In the genomic region with DNA sequence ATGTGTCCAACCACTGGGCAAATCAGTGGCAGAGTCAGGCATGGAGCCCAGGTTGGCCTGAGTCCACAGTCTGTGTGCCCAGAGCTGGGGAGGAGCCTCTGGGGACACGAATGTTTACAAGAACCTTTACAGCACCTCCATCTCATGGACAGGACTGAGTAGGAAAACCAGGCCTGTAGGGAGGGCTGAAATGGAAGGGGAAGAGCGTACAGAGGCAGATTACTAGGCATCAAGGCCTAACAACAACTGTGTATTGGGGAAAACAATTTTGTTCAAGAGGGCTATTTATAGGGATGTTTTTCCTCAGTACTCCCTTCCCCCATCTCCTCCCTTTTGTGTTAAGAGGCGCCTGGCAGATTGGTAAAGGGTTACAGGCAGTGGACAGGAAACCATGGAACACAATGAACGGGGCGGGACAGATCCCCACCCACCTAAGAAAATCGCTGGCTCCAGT, we compare ENCODE assay signal across 11 cellular contexts. TPM values are rescaled to one million over a fixed set of nuclear protein-coding genes. Genes with fewer than 3 reads are reported as not detected.
DNase-seq lines count a peak whose midpoint lies in the region; ATAC-seq and TF ChIP-seq lines count a peak whose summit lies in the region.
"Had no signal": no experiment of that assay in that cellular context is flagged by ENCODE, and none has a peak within 500 bp of the region (broad histone marks: within the 10 kb centered on the region; RNA-seq: fewer than 3 reads in every experiment).

No MANE protein-coding gene starts in this region.

- H3K79me2 ChIP-seq in GM23338 (replicated peaks; ENCODE audit: insufficient read depth): no peaks in the 10 kb centered on the region

- H3K4me1 ChIP-seq in GM23338 (ENCODE audit: insufficient read depth) (peaks cover 10% of the 10 kb centered on the region), right atrium auricular region (peaks cover 0 to 21% of the 10 kb centered on the region in 2 donors), testis (no peaks in the 10 kb centered on the region)
- H3K4me1 ChIP-seq: Peyer's patch had no signal

- peaks cover 23% of the 10 kb centered on the region for H3K36me3 Mint-ChIP-seq in GM23338 (ENCODE audit: low read depth)
- peaks cover 12% of the 10 kb centered on the region for H3K36me3 Mint-ChIP-seq in activated CD4-positive, alpha-beta T cell treated with anti-CD3 and anti-CD28 coated beads for 36 hours (ENCODE audit: low read depth)

- DNase-seq in GM23338 (ENCODE audit: low spot score) (no peak), anterior cingulate cortex (lab: John Stamatoyannopoulos, UW) (peak in 33 of 58 donors; percentile 10 to 74 (median 39)), right atrium auricular region (ENCODE audit: low spot score) (no peak), sciatic nerve (ENCODE audit: low spot score) (no peak), testis (no peak), SIG-M5 (lab: John Stamatoyannopoulos, UW) (no peak), OCI-M2 (lab: John Stamatoyannopoulos, UW; ENCODE audit: unreplicated experiment) (no peak)
- DNase-seq in activated CD4-positive, alpha-beta T cell treated with anti-CD3 and anti-CD28 coated beads for 36 hours: no peak
- DNase-seq: activated CD4-positive, alpha-beta memory T cell treated with anti-CD3 and anti-CD28 coated beads for 36 hours; Peyer's patch had no signal

- no peaks in the 10 kb centered on the region for H3K9me2 ChIP-seq in GM23338 (ENCODE audit: insufficient read depth)

- 38 to 46% methylated on average over 6 of the region's 6 CpGs for WGBS in testis, 2 donors

- no peak for TF ChIP-seq CTCF in GM23338 (conservative IDR thresholded peaks at IDR 0.05; ENCODE audit: low read depth in 2 of 2)
- no peak for TF ChIP-seq CTCF in right atrium auricular region (IDR thresholded peaks at IDR 0.05)
- no peak for TF ChIP-seq CTCF in testis (IDR thresholded peaks at IDR 0.05)

- no peaks in the 10 kb centered on the region for H3F3A ChIP-seq in GM23338 (replicated peaks; ENCODE audit: low read depth)

- H3K27me3 ChIP-seq in GM23338 (ENCODE audit: insufficient read depth) (no peaks in the 10 kb centered on the region), right atrium auricular region (no peaks in the 10 kb centered on the region), testis (no peaks in the 10 kb centered on the region)
- H3K27me3 ChIP-seq: Peyer's patch had no signal

- peaks cover 4% of the 10 kb centered on the region for H3K27me3 Mint-ChIP-seq in GM23338 (ENCODE audit: insufficient read depth, low read depth, poor library complexity)
- no peaks in the 10 kb centered on the region for H3K27me3 Mint-ChIP-seq in activated CD4-positive, alpha-beta T cell treated with anti-CD3 and anti-CD28 coated beads for 36 hours
- H3K27me3 Mint-ChIP-seq: activated CD4-positive, alpha-beta memory T cell treated with anti-CD3 and anti-CD28 coated beads for 36 hours; central memory CD8-positive, alpha-beta T cell had no signal

- H3K4me1 Mint-ChIP-seq in GM23338: peaks cover 19% of the 10 kb centered on the region
- peaks cover 14% of the 10 kb centered on the region for H3K4me1 Mint-ChIP-seq in activated CD4-positive, alpha-beta T cell treated with anti-CD3 and anti-CD28 coated beads for 36 hours
- H3K4me1 Mint-ChIP-seq: central memory CD8-positive, alpha-beta T cell had no signal

- ATAC-seq in GM23338 (peak; percentile 59), sciatic nerve (peak; percentile 73)
- no peak for ATAC-seq in activated CD4-positive, alpha-beta T cell treated with anti-CD3 and anti-CD28 coated beads for 36 hours

- H3K27ac ChIP-seq in GM23338 (ENCODE audit: low read depth) (peak overlapping the region; percentile 32; the same call in 1 of the 2 replicates), right atrium auricular region (peak overlapping the region; percentile 77 to 79), testis (peak overlapping the region in 1 of 2 donors; percentile 14)

- TF ChIP-seq POLR2A in testis (IDR thresholded peaks at IDR 0.05): no peak

- H3K9me3 ChIP-seq in right atrium auricular region: no peaks in the 10 kb centered on the region
- no peaks in the 10 kb centered on the region for H3K9me3 ChIP-seq in testis

- H3K4me2 ChIP-seq in GM23338: peak overlapping the region; percentile 60

- peak overlapping the region; percentile 75 for H3K27ac Mint-ChIP-seq in GM23338
- no peak overlapping the region for H3K27ac Mint-ChIP-seq in activated CD4-positive, alpha-beta T cell treated with anti-CD3 and anti-CD28 coated beads for 36 hours
- H3K27ac Mint-ChIP-seq: activated CD4-positive, alpha-beta memory T cell treated with anti-CD3 and anti-CD28 coated beads for 36 hours had no signal

- intact Hi-C loops in sciatic nerve (cut with DNase I) (loop anchor here (10.0 kb wide), 1 partner anchor 186 kb away; a partner anchor contains a TSS), testis (cut with DNase I; ENCODE audit: low total_unique reads) (loop anchor here (5.0 kb wide), 1 partner anchor 73 kb away; no protein-coding TSS in a partner anchor)
- intact Hi-C loops in activated CD4-positive, alpha-beta T cell treated with anti-CD3 and anti-CD28 coated beads for 36 hours (cut with DNase I, micrococcal nuclease): loop anchor here (5.0 to 10.0 kb wide), 2 partner anchors 183 to 406 kb away; a partner anchor contains a TSS

- H3K9me3 Mint-ChIP-seq in GM23338: peaks cover 28% of the 10 kb centered on the region
- H3K9me3 Mint-ChIP-seq in activated CD4-positive, alpha-beta T cell treated with anti-CD3 and anti-CD28 coated beads for 36 hours (ENCODE audit: low read depth): peaks cover 18% of the 10 kb centered on the region

- H3K4me3 Mint-ChIP-seq in GM23338: no peak overlapping the region
- no peak overlapping the region for H3K4me3 Mint-ChIP-seq in activated CD4-positive, alpha-beta T cell treated with anti-CD3 and anti-CD28 coated beads for 36 hours
- H3K4me3 Mint-ChIP-seq: activated CD4-positive, alpha-beta memory T cell treated with anti-CD3 and anti-CD28 coated beads for 36 hours; central memory CD8-positive, alpha-beta T cell had no signal

- H2AFZ ChIP-seq in GM23338: peak overlapping the region; percentile 99

- H3K4me3 ChIP-seq in GM23338 (no peak overlapping the region), right atrium auricular region (no peak overlapping the region), testis (no peak overlapping the region)
- H3K4me3 ChIP-seq: Peyer's patch had no signal

- POLR2A ChIA-PET in activated CD4-positive, alpha-beta T cell treated with anti-CD3 and anti-CD28 coated beads for 36 hours (lab: Charles Lee): no interaction called here

- H3K36me3 ChIP-seq in GM23338 (ENCODE audit: insufficient read depth) (0 out of 2 replicates have a peak, but pooled peaks cover 3% of the 10 kb centered on the region), right atrium auricular region (no peaks in the 10 kb centered on the region), testis (ENCODE audit: low read depth, missing control alignments) (no peaks in the 10 kb centered on the region)
- H3K36me3 ChIP-seq: Peyer's patch had no signal

- CTCF ChIA-PET in activated CD4-positive, alpha-beta T cell treated with anti-CD3 and anti-CD28 coated beads for 36 hours (lab: Charles Lee): interaction anchor here (1.2 kb wide), 2 partner anchors 11 to 397 kb away, joined by 3 read pairs; no protein-coding TSS in a partner anchor

- H4K20me1 ChIP-seq in GM23338 (replicated peaks; ENCODE audit: insufficient read depth): no peaks in the 10 kb centered on the region

TF ChIP-seq in GM23338, 12 proteins besides CTCF, POLR2A, EP300 and RAD21 (continues in another document):
- TF ChIP-seq NANOG (IDR thresholded peaks at IDR 0.05; ENCODE audit: borderline replicate concordance) (no peak), POLR2AphosphoS5 (IDR thresholded peaks at IDR 0.05; ENCODE audit: low read depth) (no peak), ZNF114 (CRISPR knock-in tag; IDR thresholded peaks at IDR 0.05) (no peak), CREB1 (CRISPR knock-in tag; IDR thresholded peaks at IDR 0.05; ENCODE audit: low read depth) (no peak), JUNB (IDR thresholded peaks at IDR 0.05; ENCODE audit: unreplicated experiment) (no peak), EZH2phosphoT487 (IDR thresholded peaks at IDR 0.05; ENCODE audit: unreplicated experiment) (no peak)
- TF ChIP-seq, protein P1, sequence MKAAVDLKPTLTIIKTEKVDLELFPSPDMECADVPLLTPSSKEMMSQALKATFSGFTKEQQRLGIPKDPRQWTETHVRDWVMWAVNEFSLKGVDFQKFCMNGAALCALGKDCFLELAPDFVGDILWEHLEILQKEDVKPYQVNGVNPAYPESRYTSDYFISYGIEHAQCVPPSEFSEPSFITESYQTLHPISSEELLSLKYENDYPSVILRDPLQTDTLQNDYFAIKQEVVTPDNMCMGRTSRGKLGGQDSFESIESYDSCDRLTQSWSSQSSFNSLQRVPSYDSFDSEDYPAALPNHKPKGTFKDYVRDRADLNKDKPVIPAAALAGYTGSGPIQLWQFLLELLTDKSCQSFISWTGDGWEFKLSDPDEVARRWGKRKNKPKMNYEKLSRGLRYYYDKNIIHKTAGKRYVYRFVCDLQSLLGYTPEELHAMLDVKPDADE (IDR thresholded peaks at IDR 0.05): no peak

RNA-seq across cellular contexts. Expression of a gene that starts 15.1 kb away (rescaled TPM):
- 4.2 and 4.3 TPM in 2 replicates for total RNA-seq in GM23338 (2014; rRNA removed; shearing (Covaris generic))
- polyA plus RNA-seq in GM23338 (2016; fragmentation: Nextera tagmentation; extraction: Ambion mirVana) (0.61 and 1.2 TPM in 2 replicates), testis (ENCODE audit: insufficient read depth, low read depth, low replicate concordance) (6.2 TPM)
- total RNA-seq in right atrium auricular region (10 to 100 TPM; 29.9 to 33.1 TPM), sciatic nerve (85.6 TPM), testis (1 to 10 TPM; 5.2 to 5.6 TPM)
- total RNA-seq in activated CD4-positive, alpha-beta T cell treated with anti-CD3 and anti-CD28 coated beads for 36 hours: 1 to 10 TPM; 9.2 to 9.6 TPM

RNA-seq across cellular contexts. Expression of a gene that starts 38.5 kb away (rescaled TPM):
- 37.9 and 45.3 TPM in 2 replicates for total RNA-seq in GM23338 (2014; rRNA removed; shearing (Covaris generic))
- polyA plus RNA-seq in GM23338 (2016; fragmentation: Nextera tagmentation; extraction: Ambion mirVana) (35.2 and 38.3 TPM in 2 replicates), testis (ENCODE audit: insufficient read depth, low read depth, low replicate concordance) (17.7 TPM)
- total RNA-seq in right atrium auricular region (10 to 100 TPM; 15.6 to 16.4 TPM), sciatic nerve (26.7 TPM), testis (10 to 100 TPM; 13.5 to 19.4 TPM)
- 10 to 100 TPM; 16.6 to 16.7 TPM for total RNA-seq in activated CD4-positive, alpha-beta T cell treated with anti-CD3 and anti-CD28 coated beads for 36 hours

Comparison
In these comparisons a context has a peak if more than half of its experiments do, and no peak if none do; other contexts are left out.
1. DNase-seq: peak in anterior cingulate cortex (33 of 58); none in GM23338 (single experiment), right atrium auricular region (single experiment), sciatic nerve (single experiment), testis (single experiment), SIG-M5 (single experiment), activated CD4-positive, alpha-beta T cell treated with anti-CD3 and anti-CD28 coated beads for 36 hours (single experiment) and OCI-M2 (single experiment).